Comparison of ENCODE assay signal across 10 cellular contexts in the genomic region with DNA sequence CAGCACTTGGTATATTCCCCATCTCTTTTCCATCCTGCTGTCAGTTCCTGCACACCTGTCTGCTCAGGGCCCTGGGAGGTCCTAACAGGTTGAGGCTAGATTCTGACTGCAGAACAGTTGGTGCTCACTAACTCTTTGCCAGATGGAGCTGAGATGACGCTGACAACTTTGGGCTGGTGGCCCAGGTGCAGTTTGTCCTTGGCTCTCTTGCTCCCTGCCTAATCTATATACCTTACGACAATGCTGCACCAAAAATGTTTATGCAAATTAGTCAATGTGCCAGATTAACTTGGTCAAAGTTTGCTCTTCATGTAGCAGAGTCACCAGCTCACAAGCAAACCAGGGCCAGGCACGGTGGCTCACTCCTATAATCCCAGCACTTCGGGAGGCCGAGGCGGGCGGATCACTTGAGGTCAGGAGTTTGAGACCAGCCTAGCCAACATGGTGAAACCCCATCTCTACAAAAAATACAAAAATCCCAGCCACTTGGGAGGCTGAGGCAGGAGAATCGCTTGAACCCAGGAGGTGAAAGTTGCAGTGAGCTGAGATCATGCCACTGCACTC. TPM values are rescaled to one million over a fixed set of nuclear protein-coding genes. Genes with fewer than 3 reads are reported as not detected.
DNase-seq lines count a peak whose midpoint lies in the region; ATAC-seq, FAIRE-seq and TF ChIP-seq lines count a peak whose summit lies in the region.
"Not testable (repeated sequence)": the region's sequence is repeated elsewhere in the genome, so short reads cannot be mapped to it uniquely, and the experiment has no call there.
"Had no signal": no experiment of that assay in that cellular context is flagged by ENCODE, and none has a peak within 500 bp of the region (broad histone marks: within the 10 kb centered on the region; RNA-seq: fewer than 3 reads in every experiment).

No MANE protein-coding gene starts in this region.

- H3K4me1 ChIP-seq in BLaER1 (peaks cover 95% of the 10 kb centered on the region), GM23248 (ENCODE audit: insufficient read depth) (peaks cover 27% of the 10 kb centered on the region), astrocyte (ENCODE audit: insufficient read depth, low read length) (peaks cover 43% of the 10 kb centered on the region)

- not testable (repeated sequence) for H3K9ac ChIP-seq in BLaER1; GM23248; astrocyte (ENCODE audit: low read length)

- H3K27ac Mint-ChIP-seq in astrocyte (ENCODE audit: unreplicated experiment) = not testable (repeated sequence)
- H3K27ac Mint-ChIP-seq in osteocyte (ENCODE audit: unreplicated experiment) = peak overlapping the region; percentile 15

- not testable (repeated sequence) for H3K27me3 Mint-ChIP-seq in astrocyte (ENCODE audit: low read depth, unreplicated experiment); osteocyte (ENCODE audit: unreplicated experiment)

- peak; percentile 54 for ATAC-seq in Right ventricle myocardium superior (ENCODE audit: poor library complexity)

- FAIRE-seq in astrocyte (lab: Jason Lieb, UNC) = not testable (repeated sequence)

- H3K9me3 Mint-ChIP-seq in astrocyte (ENCODE audit: unreplicated experiment); osteocyte (ENCODE audit: unreplicated experiment): not testable (repeated sequence)

- H3K36me3 ChIP-seq in BLaER1 (peaks cover 42% of the 10 kb centered on the region), GM23248 (ENCODE audit: low read depth) (peaks cover 15% of the 10 kb centered on the region)
- not testable (repeated sequence) for H3K36me3 ChIP-seq in astrocyte (ENCODE audit: insufficient read depth, low read length)

- H3K79me2 ChIP-seq in GM23248 (ENCODE audit: insufficient read depth) (peaks cover 97% of the 10 kb centered on the region), astrocyte (ENCODE audit: insufficient read depth, low read length) (peaks cover 70% of the 10 kb centered on the region)

- H3K36me3 Mint-ChIP-seq in astrocyte (ENCODE audit: low read depth, unreplicated experiment) (peaks cover 23% of the 10 kb centered on the region), osteocyte (ENCODE audit: unreplicated experiment) (peaks cover 15% of the 10 kb centered on the region)

- not testable (repeated sequence) for H2AFZ ChIP-seq in GM23248; astrocyte (ENCODE audit: low read depth, low read length)

- H3K4me3 Mint-ChIP-seq in astrocyte (ENCODE audit: unreplicated experiment) = peak overlapping the region; percentile 45
- H3K4me3 Mint-ChIP-seq in osteocyte (ENCODE audit: unreplicated experiment) = not testable (repeated sequence)

- in situ Hi-C loops in GM23248 (cut with MboI) = not testable (repeated sequence)

- peaks cover 25% of the 10 kb centered on the region for H3K4me1 Mint-ChIP-seq in astrocyte (ENCODE audit: low read depth, unreplicated experiment)
- H3K4me1 Mint-ChIP-seq in osteocyte (ENCODE audit: unreplicated experiment) = peaks cover 76% of the 10 kb centered on the region

- TF ChIP-seq CTCF in LNCaP clone FGC (IDR thresholded peaks at IDR 0.05; ENCODE audit: control insufficient read depth, extremely low read depth, insufficient read depth); astrocyte (IDR thresholded peaks at IDR 0.05; ENCODE audit: insufficient read depth, low read depth, low read length); dorsolateral prefrontal cortex (IDR thresholded peaks at IDR 0.05 in 54 of 56, conservative IDR thresholded peaks at IDR 0.05 in 2 of 56; ENCODE audit: low read depth in 1 of 56, partially characterized antibody in 56 of 56); osteocyte (IDR thresholded peaks at IDR 0.05): not testable (repeated sequence)

- not testable (repeated sequence) for H3K27ac ChIP-seq in BLaER1; astrocyte (ENCODE audit: low read depth, low read length)
- H3K27ac ChIP-seq in GM23248 = peak overlapping the region; percentile 19; the same call in 1 of the 2 replicates
- H3K27ac ChIP-seq in dorsolateral prefrontal cortex = peak overlapping the region in 48 of 59 donors; percentile 28 to 100 (median 94)
- peak overlapping the region; percentile 50 for H3K27ac ChIP-seq in substantia nigra (ENCODE audit: low read depth, low read length, poor library complexity, severe bottlenecking)

- peak overlapping the region; percentile 84 for H3K4me2 ChIP-seq in BLaER1
- H3K4me2 ChIP-seq in GM23248 (ENCODE audit: unreplicated experiment); astrocyte (ENCODE audit: low read length): not testable (repeated sequence)

- intact Hi-C loops in dorsolateral prefrontal cortex (cut with DNase I); Right ventricle myocardium superior (cut with DNase I): not testable (repeated sequence)

- not testable (repeated sequence) for H3K27me3 ChIP-seq in BLaER1; GM23248 (replicated peaks; ENCODE audit: insufficient read depth); astrocyte (ENCODE audit: insufficient read depth, low read length); dorsolateral prefrontal cortex

- H4K20me1 ChIP-seq in BLaER1 (peaks cover 33% of the 10 kb centered on the region), astrocyte (ENCODE audit: insufficient read depth, low read length) (peaks cover 35% of the 10 kb centered on the region)
- H4K20me1 ChIP-seq in GM23248 (ENCODE audit: insufficient read depth) = not testable (repeated sequence)

- not testable (repeated sequence) for H3K9me3 ChIP-seq in BLaER1; GM23248 (ENCODE audit: low read depth); astrocyte (ENCODE audit: insufficient read depth, low read depth, low read length)

- not testable (repeated sequence) for DNase-seq in GM23248; astrocyte (ENCODE audit: low read depth); osteocyte (ENCODE audit: extremely low spot score, unreplicated experiment)
- DNase-seq in LNCaP clone FGC (ENCODE audit: low read depth) = peak; percentile 50
- peak in 1 of 10 donors; percentile 35 for DNase-seq in dorsolateral prefrontal cortex
- peak; percentile 63 for DNase-seq in Right ventricle myocardium superior
- DNase-seq in substantia nigra (lab: John Stamatoyannopoulos, UW) = peak in 1 of 49 donors; percentile 40

- 86 to 88% methylated on average over 8 of the region's 8 CpGs for WGBS in GM23248 (ENCODE audit: low coverage in 1 of 2, low lambda C conversion rate in 2 of 2, missing lambda C conversion rate in 2 of 2), 2 experiments

- H3K4me3 ChIP-seq in BLaER1; GM23248; LNCaP clone FGC (ENCODE audit: low read depth, low read length); astrocyte (ENCODE audit: insufficient read depth, low read depth, low read length); dorsolateral prefrontal cortex: not testable (repeated sequence)

- H3K9me2 ChIP-seq in GM23248 (ENCODE audit: insufficient read depth) = not testable (repeated sequence)

- H3F3A ChIP-seq in GM23248 (ENCODE audit: insufficient read depth) = peaks cover 70% of the 10 kb centered on the region

RNA-seq across cellular contexts. Expression of a gene that starts 26.0 kb away (rescaled TPM):
- 0.11 and 1.0 TPM in 2 replicates for total RNA-seq in GM23248 (2014; rRNA removed; shearing (Covaris generic))
- polyA plus RNA-seq in GM23248 (2016; fragmentation: Nextera tagmentation; extraction: Ambion mirVana) = 0.14 and 0.35 TPM in 2 replicates
- 1.3 and 1.6 TPM in 2 replicates for total RNA-seq in astrocyte
- total RNA-seq in dorsolateral prefrontal cortex = 10 to 100 TPM in 17 of 120 experiments, 1 to 10 TPM in 103; 2.1 to 18.2 (median 6.7) TPM
- total RNA-seq in Right ventricle myocardium superior = 0.70 TPM
- 7.3 and 9.2 TPM in 2 replicates for total RNA-seq in osteocyte
- total RNA-seq: H4, RPMI7951 had no signal

RNA-seq across cellular contexts. Expression of a gene that starts 36.4 kb away (rescaled TPM):
- 30.2 and 35.5 TPM in 2 replicates for total RNA-seq in GM23248 (2014; rRNA removed; shearing (Covaris generic))
- polyA plus RNA-seq in GM23248 (2016; fragmentation: Nextera tagmentation; extraction: Ambion mirVana) = 19.9 and 22.3 TPM in 2 replicates
- total RNA-seq in astrocyte (48.1 and 51.0 TPM in 2 replicates), dorsolateral prefrontal cortex (10 to 100 TPM; 39.1 to 90.9 (median 60.5) TPM), Right ventricle myocardium superior (17.8 TPM), osteocyte (56.2 and 66.7 TPM in 2 replicates)

RNA-seq across cellular contexts. Expression of a gene that starts 48.2 kb away (rescaled TPM):
- 587 and 620 TPM in 2 replicates for total RNA-seq in GM23248 (2014; rRNA removed; shearing (Covaris generic))
- 102 and 103 TPM in 2 replicates for polyA plus RNA-seq in GM23248 (2016; fragmentation: Nextera tagmentation; extraction: Ambion mirVana)
- total RNA-seq in astrocyte = 184 and 187 TPM in 2 replicates
- total RNA-seq in dorsolateral prefrontal cortex = 100 to 1,000 TPM in 119 of 120 experiments, 10 to 100 TPM in 1; 97.8 to 275 (median 166) TPM
- 114 TPM for total RNA-seq in Right ventricle myocardium superior
- total RNA-seq in osteocyte = 1,096 and 1,211 TPM in 2 replicates
